ENCODE assay signal across 30 cellular contexts in the genomic region with DNA sequence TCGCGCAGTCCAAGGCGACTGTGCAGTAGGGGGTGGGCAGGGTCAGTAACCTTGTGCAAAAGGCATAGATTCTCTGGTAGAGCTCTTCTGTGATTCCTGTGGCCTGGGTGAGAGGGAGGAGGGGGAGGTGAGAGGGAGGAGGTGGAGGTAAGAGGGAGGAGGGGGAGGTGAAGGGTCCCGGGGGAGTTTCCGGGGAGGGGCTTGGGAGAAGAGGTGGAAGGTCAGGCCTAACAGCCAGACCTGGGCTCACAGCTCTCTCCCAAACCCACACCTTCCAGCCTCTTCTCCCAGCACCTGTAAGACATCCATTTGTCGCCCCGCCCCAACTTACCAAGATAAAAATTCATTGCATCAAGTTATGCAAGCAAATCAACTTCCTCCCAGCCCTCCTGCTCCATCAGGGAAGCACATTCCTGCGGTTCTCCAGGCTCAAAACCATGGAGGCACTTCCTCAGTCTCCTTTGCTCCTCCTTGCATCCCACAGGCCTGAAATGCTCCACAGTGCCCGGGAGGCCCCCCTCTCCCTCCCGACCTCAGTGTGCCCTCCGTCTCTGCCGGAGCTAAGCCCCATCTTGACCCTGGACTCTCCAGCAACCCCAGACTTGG. TPM values are rescaled to one million over a fixed set of nuclear protein-coding genes. Genes with fewer than 3 reads are reported as not detected.
DNase-seq lines count a peak whose midpoint lies in the region; ATAC-seq and TF ChIP-seq lines count a peak whose summit lies in the region.
"Had no signal": no experiment of that assay in that cellular context is flagged by ENCODE, and none has a peak within 500 bp of the region (broad histone marks: within the 10 kb centered on the region; RNA-seq: fewer than 3 reads in every experiment).

No MANE protein-coding gene starts in this region.

- H3K9me3 Mint-ChIP-seq in activated CD8-positive, alpha-beta T cell treated with anti-CD3 and anti-CD28 coated beads, Interleukin-2, amount 10 ng/mL, durations not matched to agents 7 days and 5 days (ENCODE audit: insufficient read depth), result no peaks in the 10 kb centered on the region
- H3K9me3 Mint-ChIP-seq in activated CD8-positive, alpha-beta T cell treated with anti-CD3 and anti-CD28 coated beads for 36 hours, result no peaks in the 10 kb centered on the region
- H3K9me3 Mint-ChIP-seq: activated B cell treated with CpG ODN at 0.5 μM for 24 hours; activated naive CD8-positive, alpha-beta T cell treated with anti-CD3 and anti-CD28 coated beads for 36 hours; CD4-positive, alpha-beta T cell had no signal

- intact Hi-C loops in activated CD8-positive, alpha-beta T cell treated with anti-CD3 and anti-CD28 coated beads for 36 hours (cut with micrococcal nuclease), result no loop called here
- intact Hi-C loops in esophagus muscularis mucosa (cut with DNase I), result no loop called here

- H2AK5ac ChIP-seq in mesendoderm (ENCODE audit: low read length), result no peak overlapping the region

- H3K27me3 Mint-ChIP-seq in activated CD8-positive, alpha-beta T cell treated with anti-CD3 and anti-CD28 coated beads, Interleukin-2, amount 10 ng/mL, durations not matched to agents 7 days and 5 days (ENCODE audit: low read depth), result no peaks in the 10 kb centered on the region
- no peaks in the 10 kb centered on the region for H3K27me3 Mint-ChIP-seq in activated CD8-positive, alpha-beta T cell treated with anti-CD3 and anti-CD28 coated beads for 36 hours
- H3K27me3 Mint-ChIP-seq: activated B cell treated with CpG ODN at 0.5 μM for 24 hours; activated naive CD8-positive, alpha-beta T cell treated with anti-CD3 and anti-CD28 coated beads for 36 hours; CD4-positive, alpha-beta T cell; naive thymus-derived CD4-positive, alpha-beta T cell had no signal

- no peak overlapping the region for H3K18ac ChIP-seq in mesendoderm (ENCODE audit: low read length)

- no peak for ATAC-seq in activated CD8-positive, alpha-beta T cell treated with anti-CD3 and anti-CD28 coated beads, Interleukin-2, amount 10 ng/mL, durations not matched to agents 7 days and 5 days
- no peak for ATAC-seq in activated CD8-positive, alpha-beta T cell treated with anti-CD3 and anti-CD28 coated beads for 36 hours
- ATAC-seq in GM19035 (IDR thresholded peaks at IDR 0.05; ENCODE audit: unreplicated experiment), result no peak
- ATAC-seq: naive thymus-derived CD4-positive, alpha-beta T cell; Panc1 had no signal

- H3K27me3 ChIP-seq in esophagus muscularis mucosa (peaks cover 0 to 59% (median 3%) of the 10 kb centered on the region in 4 donors), mesendoderm (ENCODE audit: insufficient read depth, low read length, poor library complexity) (no peaks in the 10 kb centered on the region), smooth muscle cell (ENCODE audit: low read depth) (no peaks in the 10 kb centered on the region)

- no peak for TF ChIP-seq POLR2A in esophagus muscularis mucosa (IDR thresholded peaks at IDR 0.05; ENCODE audit: low read depth)

- no peak for TF ChIP-seq EP300 in esophagus muscularis mucosa (IDR thresholded peaks at IDR 0.05)

- no peak overlapping the region for H4K5ac ChIP-seq in mesendoderm (ENCODE audit: low read length)

- H2BK5ac ChIP-seq in mesendoderm (ENCODE audit: low read length), result no peak overlapping the region

- DNase-seq in activated CD8-positive, alpha-beta T cell treated with anti-CD3 and anti-CD28 coated beads, Interleukin-2, amount 10 ng/mL, durations not matched to agents 7 days and 5 days, result peak; percentile 16
- no peak for DNase-seq in activated CD8-positive, alpha-beta T cell treated with anti-CD3 and anti-CD28 coated beads for 36 hours
- DNase-seq in esophagus muscularis mucosa (ENCODE audit: extremely low spot score) (peak; percentile 81), mesendoderm (no peak), DMS153 (lab: John Stamatoyannopoulos, UW) (no peak), NCI-H2171 (lab: John Stamatoyannopoulos, UW) (no peak), smooth muscle cell (lab: John Stamatoyannopoulos, UW; ENCODE audit: unreplicated experiment) (no peak)
- DNase-seq: activated B cell treated with CpG ODN at 0.5 μM for 24 hours; activated effector memory CD4-positive, alpha-beta T cell treated with anti-CD3 and anti-CD28 coated beads, Interleukin-2, amount 50 U/mL, for 16 hours; activated naive CD8-positive, alpha-beta T cell treated with anti-CD3 and anti-CD28 coated beads for 36 hours; aorta; CD4-positive, alpha-beta T cell; effector memory CD4-positive, alpha-beta T cell; HCEC 1CT; midbrain; naive thymus-derived CD4-positive, alpha-beta T cell; NCI-H1092 treated with DMSO at 0.1 percent for 48 hours; NCI-H187 treated with DMSO at 0.1 percent for 48 hours; occipital lobe; SHP77; small intestine; stimulated activated CD4-positive, alpha-beta T cell treated with anti-CD3 and anti-CD28 coated beads, Interleukin-1b, Interleukin-23, amount 100 ng/mL, for 48 hours; SW 1271; transverse colon had no signal

- peak overlapping the region; percentile 25 for H3K56ac ChIP-seq in mesendoderm (ENCODE audit: low read length)

- 79% methylated on average over 12 of the region's 12 CpGs for WGBS in esophagus muscularis mucosa
- WGBS in mesendoderm (ENCODE audit: extremely low coverage, insufficient coverage, low lambda C conversion rate), result no CpG with 5 or more reads among the region's 12 CpGs
- WGBS in smooth muscle cell (ENCODE audit: low lambda C conversion rate), result 89% methylated on average over 10 of the region's 12 CpGs

- H3K36me3 ChIP-seq in esophagus muscularis mucosa (peaks cover 0 to 3% (median 0%) of the 10 kb centered on the region in 4 donors), mesendoderm (ENCODE audit: control insufficient read depth, insufficient read depth, low read length) (no peaks in the 10 kb centered on the region), smooth muscle cell (ENCODE audit: low read depth) (no peaks in the 10 kb centered on the region)
- H3K36me3 ChIP-seq: transverse colon had no signal

- no peak overlapping the region for H3K9ac ChIP-seq in mesendoderm (ENCODE audit: low read length)
- H3K9ac ChIP-seq in smooth muscle cell (ENCODE audit: low read depth), result no peak overlapping the region

- POLR2A ChIA-PET in activated CD8-positive, alpha-beta T cell treated with anti-CD3 and anti-CD28 coated beads, Interleukin-2, amount 10 ng/mL, durations not matched to agents 7 days and 5 days (lab: Charles Lee), result no interaction called here
- POLR2A ChIA-PET in activated CD8-positive, alpha-beta T cell treated with anti-CD3 and anti-CD28 coated beads for 36 hours (lab: Charles Lee), result interaction anchor here (0.6 kb wide), 1 partner anchor 81 kb away, joined by 3 read pairs; no protein-coding TSS in a partner anchor

- no peaks in the 10 kb centered on the region for H3F3A ChIP-seq in smooth muscle cell (ENCODE audit: low read depth)

- H4K8ac ChIP-seq in mesendoderm (ENCODE audit: low read depth, low read length), result no peak overlapping the region

- no peak overlapping the region for H3K4ac ChIP-seq in mesendoderm (ENCODE audit: low read depth, low read length)

- H3K79me2 ChIP-seq in mesendoderm (ENCODE audit: control insufficient read depth, insufficient read depth, low read length) (no peaks in the 10 kb centered on the region), smooth muscle cell (ENCODE audit: low read depth) (no peaks in the 10 kb centered on the region)

- no peak overlapping the region for H3K4me3 ChIP-seq in esophagus muscularis mucosa
- no peak overlapping the region for H3K4me3 ChIP-seq in mesendoderm (ENCODE audit: low read length)
- no peak overlapping the region for H3K4me3 ChIP-seq in smooth muscle cell
- H3K4me3 ChIP-seq: transverse colon had no signal

- no peaks in the 10 kb centered on the region for H3K9me3 ChIP-seq in esophagus muscularis mucosa
- H3K9me3 ChIP-seq in smooth muscle cell (replicated peaks; ENCODE audit: low read depth), result no peaks in the 10 kb centered on the region
- H3K9me3 ChIP-seq: transverse colon had no signal

- H3K79me1 ChIP-seq in mesendoderm (ENCODE audit: low read length), result no peaks in the 10 kb centered on the region

- CTCF ChIA-PET in activated CD8-positive, alpha-beta T cell treated with anti-CD3 and anti-CD28 coated beads, Interleukin-2, amount 10 ng/mL, durations not matched to agents 7 days and 5 days (lab: Charles Lee), result interaction anchor here (1.1 kb wide), 1 partner anchor 51 kb away, joined by 4 read pairs; no protein-coding TSS in a partner anchor
- CTCF ChIA-PET in activated CD8-positive, alpha-beta T cell treated with anti-CD3 and anti-CD28 coated beads for 36 hours (lab: Charles Lee), result interaction anchor here (1.4 kb wide), 1 partner anchor 13 kb away, joined by 4 read pairs; no protein-coding TSS in a partner anchor

- H3K4me1 ChIP-seq in esophagus muscularis mucosa, result no peaks in the 10 kb centered on the region
- H3K4me1 ChIP-seq in mesendoderm (ENCODE audit: control insufficient read depth, low read depth, low read length), result no peaks in the 10 kb centered on the region
- H3K4me1 ChIP-seq in smooth muscle cell (ENCODE audit: low read depth), result no peaks in the 10 kb centered on the region
- H3K4me1 ChIP-seq: transverse colon had no signal

- H3K27ac ChIP-seq in esophagus muscularis mucosa (replicated peaks in 1 of 4) (no peak overlapping the region), mesendoderm (ENCODE audit: low read depth, low read length) (no peak overlapping the region), smooth muscle cell (ENCODE audit: low read depth) (no peak overlapping the region)
- H3K27ac ChIP-seq: 22Rv1, transverse colon had no signal

- no peak overlapping the region for H3K23ac ChIP-seq in mesendoderm (ENCODE audit: low read length)

- no peaks in the 10 kb centered on the region for H3K4me1 Mint-ChIP-seq in activated CD8-positive, alpha-beta T cell treated with anti-CD3 and anti-CD28 coated beads, Interleukin-2, amount 10 ng/mL, durations not matched to agents 7 days and 5 days (ENCODE audit: low read depth)
- no peaks in the 10 kb centered on the region for H3K4me1 Mint-ChIP-seq in activated CD8-positive, alpha-beta T cell treated with anti-CD3 and anti-CD28 coated beads for 36 hours (ENCODE audit: low read depth)
- H3K4me1 Mint-ChIP-seq: activated B cell treated with CpG ODN at 0.5 μM for 24 hours; activated naive CD8-positive, alpha-beta T cell treated with anti-CD3 and anti-CD28 coated beads for 36 hours; naive thymus-derived CD4-positive, alpha-beta T cell had no signal

- no peak overlapping the region for H2AFZ ChIP-seq in smooth muscle cell (ENCODE audit: low read depth)

- no peak overlapping the region for H2BK120ac ChIP-seq in mesendoderm (ENCODE audit: low read depth, low read length)

- H3K27ac Mint-ChIP-seq in activated CD8-positive, alpha-beta T cell treated with anti-CD3 and anti-CD28 coated beads, Interleukin-2, amount 10 ng/mL, durations not matched to agents 7 days and 5 days, result no peak overlapping the region
- no peak overlapping the region for H3K27ac Mint-ChIP-seq in activated CD8-positive, alpha-beta T cell treated with anti-CD3 and anti-CD28 coated beads for 36 hours
- H3K27ac Mint-ChIP-seq: activated B cell treated with CpG ODN at 0.5 μM for 24 hours; activated naive CD8-positive, alpha-beta T cell treated with anti-CD3 and anti-CD28 coated beads for 36 hours; CD4-positive, alpha-beta T cell had no signal

- no peak for TF ChIP-seq CTCF in activated CD8-positive, alpha-beta T cell treated with anti-CD3 and anti-CD28 coated beads for 36 hours (IDR thresholded peaks at IDR 0.05)
- no peak for TF ChIP-seq CTCF in esophagus muscularis mucosa (IDR thresholded peaks at IDR 0.05)
- TF ChIP-seq CTCF in smooth muscle cell (IDR thresholded peaks at IDR 0.05; ENCODE audit: borderline replicate concordance, insufficient read depth, poor library complexity, severe bottlenecking), result no peak

- peaks cover 39% of the 10 kb centered on the region for H3K36me3 Mint-ChIP-seq in activated CD8-positive, alpha-beta T cell treated with anti-CD3 and anti-CD28 coated beads, Interleukin-2, amount 10 ng/mL, durations not matched to agents 7 days and 5 days (ENCODE audit: low read depth)
- H3K36me3 Mint-ChIP-seq in activated CD8-positive, alpha-beta T cell treated with anti-CD3 and anti-CD28 coated beads for 36 hours (ENCODE audit: low read depth), result peaks cover 1% of the 10 kb centered on the region
- H3K36me3 Mint-ChIP-seq: activated naive CD8-positive, alpha-beta T cell treated with anti-CD3 and anti-CD28 coated beads for 36 hours had no signal

- no peaks in the 10 kb centered on the region for H4K20me1 ChIP-seq in smooth muscle cell (ENCODE audit: low read depth)

- H2BK15ac ChIP-seq in mesendoderm (replicated peaks; ENCODE audit: low read depth), result no peak overlapping the region

- H3K4me2 ChIP-seq in mesendoderm (ENCODE audit: low read length) (no peak overlapping the region), smooth muscle cell (no peak overlapping the region)

- H3K4me3 Mint-ChIP-seq in activated CD8-positive, alpha-beta T cell treated with anti-CD3 and anti-CD28 coated beads, Interleukin-2, amount 10 ng/mL, durations not matched to agents 7 days and 5 days, result no peak overlapping the region
- H3K4me3 Mint-ChIP-seq in activated CD8-positive, alpha-beta T cell treated with anti-CD3 and anti-CD28 coated beads for 36 hours, result no peak overlapping the region
- H3K4me3 Mint-ChIP-seq: activated B cell treated with CpG ODN at 0.5 μM for 24 hours; activated naive CD8-positive, alpha-beta T cell treated with anti-CD3 and anti-CD28 coated beads for 36 hours; CD4-positive, alpha-beta T cell; naive thymus-derived CD4-positive, alpha-beta T cell had no signal

RNA-seq across cellular contexts. Expression of a gene that starts 30.6 kb away (rescaled TPM):
- 10 to 100 TPM; 18.3 to 20.7 TPM for total RNA-seq in activated CD8-positive, alpha-beta T cell treated with anti-CD3 and anti-CD28 coated beads, Interleukin-2, amount 10 ng/mL, durations not matched to agents 7 days and 5 days
- total RNA-seq in activated CD8-positive, alpha-beta T cell treated with anti-CD3 and anti-CD28 coated beads for 36 hours, result 1 to 10 TPM; 3.8 to 3.9 TPM
- total RNA-seq in esophagus muscularis mucosa (1 to 10 TPM in 3 of 4 donors, under 1 TPM in 1; 0.52 to 3.3 (median 1.8) TPM), smooth muscle cell (not detected in 2 replicates)
- 0.01 TPM for polyA plus RNA-seq in mesendoderm (2013, experiment 1 of 2)
- polyA plus RNA-seq in mesendoderm (2013, experiment 2 of 2), result 0.03 TPM
- not detected in 2 replicates for polyA plus RNA-seq in smooth muscle cell
- total RNA-seq: epithelial cell of proximal tubule, HT-29, M059J had no signal

RNA-seq across cellular contexts. Expression of a gene that starts 37.8 kb away (rescaled TPM):
- total RNA-seq in activated CD8-positive, alpha-beta T cell treated with anti-CD3 and anti-CD28 coated beads, Interleukin-2, amount 10 ng/mL, durations not matched to agents 7 days and 5 days, result 1 to 10 TPM; 1.4 to 1.5 TPM
- under 1 TPM; 0.20 to 0.22 TPM for total RNA-seq in activated CD8-positive, alpha-beta T cell treated with anti-CD3 and anti-CD28 coated beads for 36 hours
- total RNA-seq in esophagus muscularis mucosa (under 1 TPM in 2 of 4 donors, not detected in 2; 0.17 to 0.33 TPM), smooth muscle cell (0.13 and 0.49 TPM in 2 replicates)
- 0.39 TPM for polyA plus RNA-seq in mesendoderm (2013, experiment 1 of 2)
- 0.34 TPM for polyA plus RNA-seq in mesendoderm (2013, experiment 2 of 2)
- polyA plus RNA-seq in smooth muscle cell, result 0.41 TPM in 1 of 2 replicates, not detected in the other
- total RNA-seq: activated naive CD8-positive, alpha-beta T cell treated with anti-CD3 and anti-CD28 coated beads for 36 hours; epithelial cell of proximal tubule; HT-29; M059J had no signal
- polyA plus RNA-seq: aorta; naive thymus-derived CD4-positive, alpha-beta T cell had no signal

Comparison
In these comparisons a context has a peak if more than half of its experiments do, and no peak if none do; other contexts are left out.
1. DNase-seq: peak in activated CD8-positive, alpha-beta T cell treated with anti-CD3 and anti-CD28 coated beads, Interleukin-2, amount 10 ng/mL, durations not matched to agents 7 days and 5 days (single experiment) and esophagus muscularis mucosa (single experiment); none in activated CD8-positive, alpha-beta T cell treated with anti-CD3 and anti-CD28 coated beads for 36 hours (single experiment), mesendoderm (single experiment), DMS153 (single experiment), NCI-H2171 (single experiment) and smooth muscle cell (single experiment).